Comparison of ENCODE assay signal across 1 cellular context in genomic region chr12:10618338-10618987, GRCh38.
A peak's percentile ranks its signal among the peaks of the same experiment; 100 is the strongest.
TF ChIP-seq lines count a peak whose summit lies in the region.

No MANE protein-coding gene starts in this region.

TF ChIP-seq in K562, 482 proteins besides CTCF, POLR2A, EP300 and RAD21 (continued from another document and continues in another):
- TF ChIP-seq RREB1 (CRISPR knock-in tag; IDR thresholded peaks at IDR 0.05) = no peak
- TF ChIP-seq RFX7 (CRISPR knock-in tag; IDR thresholded peaks at IDR 0.05) = no peak
- no peak for TF ChIP-seq TBP (optimal IDR thresholded peaks at IDR 0.05; ENCODE audit: low read depth, low read length)
- TF ChIP-seq MLLT1 (IDR thresholded peaks at IDR 0.05) = no peak
- no peak for TF ChIP-seq POU5F1 (IDR thresholded peaks at IDR 0.05; ENCODE audit: borderline replicate concordance, low read depth, low read length, partially characterized antibody)
- TF ChIP-seq SMARCA4 (IDR thresholded peaks at IDR 0.05) = peak; percentile 48; the same call in 1 of the 2 replicates
- no peak for TF ChIP-seq GATA2 (CRISPR knock-in tag; IDR thresholded peaks at IDR 0.05)
- no peak for TF ChIP-seq ZNF41 (CRISPR knock-in tag; conservative IDR thresholded peaks at IDR 0.05)
- TF ChIP-seq ARID1B (IDR thresholded peaks at IDR 0.05) = peak; percentile 72
- no peak for TF ChIP-seq ZNF124 (CRISPR knock-in tag; IDR thresholded peaks at IDR 0.05)
- no peak for TF ChIP-seq BCLAF1 (IDR thresholded peaks at IDR 0.05; ENCODE audit: borderline replicate concordance in 1 of 2, control insufficient read depth in 1 of 2, low read depth in 2 of 2, low read length in 1 of 2)
- TF ChIP-seq MCM5 (IDR thresholded peaks at IDR 0.05; ENCODE audit: low read depth) = no peak
- no peak for TF ChIP-seq ZNF12 (CRISPR knock-in tag; IDR thresholded peaks at IDR 0.05)
- TF ChIP-seq ZFP1 (CRISPR knock-in tag; IDR thresholded peaks at IDR 0.05) = no peak
- no peak for TF ChIP-seq DEAF1 (CRISPR knock-in tag; IDR thresholded peaks at IDR 0.05)
- no peak for TF ChIP-seq U2AF2 (optimal IDR thresholded peaks at IDR 0.05; ENCODE audit: low read depth, low read length)
- TF ChIP-seq KLF1 (tag; IDR thresholded peaks at IDR 0.05) = no peak
- TF ChIP-seq TAF7 (tag; IDR thresholded peaks at IDR 0.05) = no peak
- TF ChIP-seq POLR2G (IDR thresholded peaks at IDR 0.05; ENCODE audit: low read depth, low read length) = no peak
- TF ChIP-seq TAF9B (IDR thresholded peaks at IDR 0.05; ENCODE audit: partially characterized antibody) = no peak
- TF ChIP-seq SMARCE1 (IDR thresholded peaks at IDR 0.05) = peak; percentile 39; the same call in 1 of the 2 replicates
- no peak for TF ChIP-seq ZNF518B (CRISPR knock-in tag; IDR thresholded peaks at IDR 0.05)
- TF ChIP-seq C11orf30 (IDR thresholded peaks at IDR 0.05; ENCODE audit: low read depth) = peak; percentile 94
- TF ChIP-seq MAFG (tag; conservative IDR thresholded peaks at IDR 0.05) = peak; percentile 93
- TF ChIP-seq SRSF9 (IDR thresholded peaks at IDR 0.05; ENCODE audit: borderline replicate concordance, low read depth, low read length) = no peak
- TF ChIP-seq ZBTB17 (CRISPR knock-in tag; IDR thresholded peaks at IDR 0.05) = no peak
- no peak for TF ChIP-seq MAZ (CRISPR knock-in tag; conservative IDR thresholded peaks at IDR 0.05 in 1 of 2, IDR thresholded peaks at IDR 0.05 in 1 of 2)
- TF ChIP-seq TEAD4 (IDR thresholded peaks at IDR 0.05; ENCODE audit: low read length) = no peak
- no peak for TF ChIP-seq TEAD4 (CRISPR knock-in tag; IDR thresholded peaks at IDR 0.05; ENCODE audit: borderline replicate concordance)
- peak; percentile 95 for TF ChIP-seq ZNF316 (IDR thresholded peaks at IDR 0.05)
- TF ChIP-seq CHAMP1 (IDR thresholded peaks at IDR 0.05) = no peak
- TF ChIP-seq POLR2AphosphoS5 (IDR thresholded peaks at IDR 0.05; ENCODE audit: control insufficient read depth, insufficient read depth, low read depth, low read length) = no peak
- peak; percentile 16 for TF ChIP-seq MEIS2 (IDR thresholded peaks at IDR 0.05; ENCODE audit: partially characterized antibody)
- no peak for TF ChIP-seq SOX6 (IDR thresholded peaks at IDR 0.05)
- TF ChIP-seq ZNF224 (CRISPR knock-in tag; IDR thresholded peaks at IDR 0.05) = no peak
- no peak for TF ChIP-seq ZNF384 (IDR thresholded peaks at IDR 0.05; ENCODE audit: low read depth, low read length)
- no peak for TF ChIP-seq ZNF121 (CRISPR knock-in tag; conservative IDR thresholded peaks at IDR 0.05)
- TF ChIP-seq BRF2 (IDR thresholded peaks at IDR 0.05; ENCODE audit: borderline replicate concordance, insufficient read depth, insufficient read length) = no peak
- TF ChIP-seq CREB5 (CRISPR knock-in tag; IDR thresholded peaks at IDR 0.05) = no peak
- TF ChIP-seq ETV1 (tag; conservative IDR thresholded peaks at IDR 0.05; ENCODE audit: low read depth) = no peak
- TF ChIP-seq ZNF79 (CRISPR knock-in tag; IDR thresholded peaks at IDR 0.05; ENCODE audit: low read depth) = no peak
- no peak for TF ChIP-seq POLR2B (IDR thresholded peaks at IDR 0.05; ENCODE audit: low read depth, partially characterized antibody)
- no peak for TF ChIP-seq ZNF583 (CRISPR knock-in tag; IDR thresholded peaks at IDR 0.05)
